19 cellular contexts compared by ENCODE assay signal in genomic region chr2:200253631-200254030, GRCh38. TPM values are rescaled to one million over a fixed set of nuclear protein-coding genes. Genes with fewer than 3 reads are reported as not detected.
DNase-seq lines count a peak whose midpoint lies in the region; FAIRE-seq and TF ChIP-seq lines count a peak whose summit lies in the region.
"Had no signal": no experiment of that assay in that cellular context is flagged by ENCODE, and none has a peak within 500 bp of the region (broad histone marks: within the 10 kb centered on the region; RNA-seq: fewer than 3 reads in every experiment).

No MANE protein-coding gene starts in this region.

- no peaks in the 10 kb centered on the region for H3K36me3 Mint-ChIP-seq in osteocyte (ENCODE audit: unreplicated experiment)
- H3K36me3 Mint-ChIP-seq: CD4-positive, CD25-positive, alpha-beta regulatory T cell had no signal

- no peak for FAIRE-seq in HTR-8/SVneo (lab: Jason Lieb, UNC)
- FAIRE-seq: GM12878 had no signal

- TF ChIP-seq CTCF in osteocyte (IDR thresholded peaks at IDR 0.05) = no peak

- no peak overlapping the region for H3K4me2 ChIP-seq in Karpas-422 (ENCODE audit: low read depth, low read length, poor library complexity, severe bottlenecking)

- H3K9me3 ChIP-seq in Karpas-422 (ENCODE audit: low read length) = no peaks in the 10 kb centered on the region
- H3K9me3 ChIP-seq: esophagus muscularis mucosa, sigmoid colon had no signal

- no peak overlapping the region for H3K4me3 Mint-ChIP-seq in osteocyte (ENCODE audit: unreplicated experiment)
- H3K4me3 Mint-ChIP-seq: activated T-cell treated with anti-CD3 and anti-CD28 coated beads, Interleukin-2, amount 50 U/mL, for 72 hours; CD4-positive, CD25-positive, alpha-beta regulatory T cell had no signal

- no peaks in the 10 kb centered on the region for H3K9me2 ChIP-seq in Karpas-422 (replicated peaks; ENCODE audit: insufficient read depth, low read length)

- H4K20me1 ChIP-seq in Karpas-422 (ENCODE audit: insufficient read depth, low read depth, low read length) = no peaks in the 10 kb centered on the region

- no peaks in the 10 kb centered on the region for H3K27me3 Mint-ChIP-seq in osteocyte (ENCODE audit: unreplicated experiment)

- no peak overlapping the region for H3K4me3 ChIP-seq in Karpas-422 (ENCODE audit: low read length)
- H3K4me3 ChIP-seq: esophagus muscularis mucosa, GM12878, sigmoid colon had no signal

- H3K27me3 ChIP-seq in Karpas-422 (ENCODE audit: low read length) = no peaks in the 10 kb centered on the region
- H3K27me3 ChIP-seq: esophagus muscularis mucosa, sigmoid colon had no signal

- no peaks in the 10 kb centered on the region for H3K4me1 ChIP-seq in Karpas-422 (ENCODE audit: low read length)

- H3K27ac Mint-ChIP-seq in osteocyte (ENCODE audit: unreplicated experiment) = peak overlapping the region; percentile 79
- H3K27ac Mint-ChIP-seq: activated T-cell treated with anti-CD3 and anti-CD28 coated beads, Interleukin-2, amount 50 U/mL, for 72 hours; CD4-positive, CD25-positive, alpha-beta regulatory T cell had no signal

- no peak overlapping the region for H2AFZ ChIP-seq in Karpas-422 (ENCODE audit: low read length)

- H3K36me3 ChIP-seq in Karpas-422 (ENCODE audit: insufficient read depth, low read length) = no peaks in the 10 kb centered on the region
- H3K36me3 ChIP-seq: esophagus muscularis mucosa, sigmoid colon had no signal

- DNase-seq in ELR (ENCODE audit: low read depth) (peak; percentile 23), RPMI7951 (ENCODE audit: low read depth) (peak; percentile 21), fibroblast of peridontal ligament (ENCODE audit: extremely low read depth) (peak; percentile 77), osteocyte (ENCODE audit: extremely low spot score, unreplicated experiment) (no peak), NCI-H1105 (lab: John Stamatoyannopoulos, UW) (no peak), amniotic stem cell (lab: John Stamatoyannopoulos, UW) (no peak), HTR-8/SVneo (ENCODE audit: insufficient read length, low spot score) (no peak), Karpas-422 (no peak)
- DNase-seq: activated CD4-positive, alpha-beta T cell treated with anti-CD3 and anti-CD28 coated beads, Interleukin-2, amount 50 U/mL, for 4 hours; activated T-cell treated with anti-CD3 and anti-CD28 coated beads, Interleukin-2, amount 50 U/mL, for 72 hours; CD4-positive, CD25-positive, alpha-beta regulatory T cell; DND-41; NCI-H1694; OCI-M1; sigmoid colon; stimulated activated CD4-positive, alpha-beta T cell treated with anti-CD3 and anti-CD28 coated beads, Interleukin-4, amount 100 ng/mL, for 1 hour; stimulated activated CD8-positive, alpha-beta memory T cell treated with anti-CD3 and anti-CD28 coated beads, Interleukin-4, amount 100 ng/mL, for 48 hours had no signal

- H3K79me2 ChIP-seq in Karpas-422 (ENCODE audit: low read length) = no peaks in the 10 kb centered on the region

- H3K9me3 Mint-ChIP-seq in osteocyte (ENCODE audit: unreplicated experiment) = no peaks in the 10 kb centered on the region
- H3K9me3 Mint-ChIP-seq: activated T-cell treated with anti-CD3 and anti-CD28 coated beads, Interleukin-2, amount 50 U/mL, for 72 hours; CD4-positive, CD25-positive, alpha-beta regulatory T cell had no signal

- H3K9ac ChIP-seq in Karpas-422 (ENCODE audit: low read length) = no peak overlapping the region

- H3K4me1 Mint-ChIP-seq in osteocyte (ENCODE audit: unreplicated experiment) = peaks cover 29% of the 10 kb centered on the region
- H3K4me1 Mint-ChIP-seq: CD4-positive, CD25-positive, alpha-beta regulatory T cell had no signal

- H3K27ac ChIP-seq in Karpas-422 (ENCODE audit: low read length) = no peak overlapping the region
- H3K27ac ChIP-seq: esophagus muscularis mucosa, sigmoid colon had no signal

RNA-seq across cellular contexts. Expression of gene SPATS2L, which starts 52.9 kb away (rescaled TPM):
- 117 and 148 TPM in 2 replicates for total RNA-seq in RPMI7951 (2014; rRNA removed; shearing (Covaris generic))
- 152 and 155 TPM in 2 replicates for total RNA-seq in osteocyte
- total RNA-seq in Karpas-422 (2014; rRNA removed; shearing (Covaris generic); ENCODE audit: low replicate concordance) = not detected in 2 replicates

Comparison
In these comparisons a context has a peak if more than half of its experiments do, and no peak if none do; other contexts are left out.
1. DNase-seq: peak in ELR (single experiment), RPMI7951 (single experiment) and fibroblast of peridontal ligament (single experiment); none in osteocyte (single experiment), NCI-H1105 (single experiment), amniotic stem cell (single experiment), HTR-8/SVneo (single experiment) and Karpas-422 (single experiment).
2. RNA of gene SPATS2L, which starts 52.9 kb away (total RNA-seq): 152 to 155 TPM in osteocyte and 117 to 148 TPM in RPMI7951; not detected in Karpas-422; every median in the first group is over 100 times any median in the second.